In the genomic region with DNA sequence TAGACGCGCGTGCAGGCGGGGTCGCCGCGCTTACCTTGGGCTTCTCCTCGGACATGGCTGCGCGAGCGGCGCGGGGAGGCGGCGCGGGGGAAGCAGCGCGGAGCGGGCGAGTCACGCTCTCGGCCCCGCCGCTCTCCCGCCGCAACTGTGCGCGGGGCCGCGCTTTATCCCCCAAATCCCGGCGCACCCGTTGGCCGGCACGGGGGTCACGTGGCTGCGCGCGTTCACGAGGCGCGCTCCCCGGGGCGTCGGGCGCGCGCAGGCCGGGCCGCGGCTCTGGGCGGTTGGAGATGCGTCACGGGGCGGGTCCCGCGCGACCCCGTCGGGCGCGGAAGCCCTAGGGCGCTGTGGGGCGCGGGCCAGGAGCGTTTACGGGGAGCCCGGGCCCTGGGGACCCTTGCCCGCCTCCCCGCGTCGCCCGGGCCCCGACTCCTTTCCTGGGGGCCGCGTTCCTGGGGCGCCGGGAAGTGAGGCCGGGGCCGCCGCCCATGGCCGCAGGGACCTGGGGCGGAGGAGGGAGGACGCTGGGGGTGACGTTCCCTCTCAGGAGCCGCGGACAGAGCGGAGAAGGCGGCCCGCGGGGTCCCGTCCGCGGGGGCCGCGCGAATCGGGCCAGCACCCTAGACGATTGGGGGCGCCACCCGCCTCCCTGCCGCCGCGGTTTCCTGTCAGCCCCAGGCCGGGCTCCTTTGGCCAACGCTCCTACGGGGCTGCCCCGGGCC, we compare ENCODE assay signal across 8 cellular contexts. TPM values are rescaled to one million over a fixed set of nuclear protein-coding genes. Genes with fewer than 3 reads are reported as not detected.
DNase-seq lines count a peak whose midpoint lies in the region; TF ChIP-seq lines count a peak whose summit lies in the region.

A gene (minus strand): TSS at position 149 of the 722 bp plus-strand sequence. CDS start 94 bp downstream, at position 55.

- DNase-seq in DMS 273 (lab: John Stamatoyannopoulos, UW; ENCODE audit: unreplicated experiment) (peak; percentile 94), DMS 273 treated with DMSO at 0.1 percent for 48 hours (lab: John Stamatoyannopoulos, UW) (no peak), HFF-Myc (ENCODE audit: extremely low read depth, low read depth) (no peak), NCI-H1092 treated with DMSO at 0.1 percent for 48 hours (lab: John Stamatoyannopoulos, UW) (peak; percentile 69), T47D (ENCODE audit: low read depth in 1 of 2, low spot score in 1 of 2) (peak; percentile 88 to 90)

- H3K4me1 ChIP-seq in iPS-20b (ENCODE audit: insufficient read depth, low read length): peaks cover 3% of the 10 kb centered on the region; the same call in 1 of the 2 replicates
- peaks cover 9 to 35% (median 19%) of the 10 kb centered on the region in 3 donors for H3K4me1 ChIP-seq in skeletal muscle tissue (ENCODE audit: control insufficient read depth in 3 of 3, insufficient read depth in 3 of 3, low read length in 3 of 3)

- peaks cover 13% of the 10 kb centered on the region for H3K27me3 ChIP-seq in iPS-20b (ENCODE audit: insufficient read depth, low read length)
- no peaks in the 10 kb centered on the region for H3K27me3 ChIP-seq in skeletal muscle tissue (ENCODE audit: control insufficient read depth in 3 of 3, insufficient read depth in 3 of 3, low read length in 3 of 3)

- H3K36me3 ChIP-seq in iPS-20b (ENCODE audit: insufficient read depth, low read depth, low read length): peaks cover 4% of the 10 kb centered on the region; the same call in 1 of the 2 replicates
- peaks cover 0 to 8% (median 8%) of the 10 kb centered on the region in 3 donors for H3K36me3 ChIP-seq in skeletal muscle tissue (ENCODE audit: control insufficient read depth in 3 of 3, insufficient read depth in 3 of 3, low read length in 3 of 3)

- H3K9ac ChIP-seq in iPS-20b (ENCODE audit: low read depth, low read length) (peak within 1 kb of the TSS; percentile 62; the same call in 1 of the 2 replicates), skeletal muscle tissue (ENCODE audit: low read depth in 1 of 3, low read length in 3 of 3) (peak within 1 kb of the TSS; percentile 74 to 88 (median 82))

- in situ Hi-C loops in T47D (cut with HindIII; ENCODE audit: low pct_unique_long_range_greater_than_20kb, low sequenced_read_pairs): no loop called here

- H3K4me3 ChIP-seq in HFF-Myc (replicated peaks; ENCODE audit: low read depth, low read length): peak within 1 kb of the TSS; percentile 66
- H3K4me3 ChIP-seq in iPS-20b (ENCODE audit: low read length): peak within 1 kb of the TSS; percentile 84
- H3K4me3 ChIP-seq in skeletal muscle tissue (ENCODE audit: low read length in 3 of 3): peak within 1 kb of the TSS; percentile 65 to 77 (median 75)

- TF ChIP-seq CTCF in HFF-Myc (IDR thresholded peaks at IDR 0.05; ENCODE audit: low read depth, low read length, missing control alignments) (no peak), VCaP (conservative IDR thresholded peaks at IDR 0.05) (no peak)

- peaks cover 30% of the 10 kb centered on the region for H3K9me3 ChIP-seq in iPS-20b (ENCODE audit: insufficient read depth, low read depth, low read length)
- peaks cover 2 to 9% (median 7%) of the 10 kb centered on the region in 3 donors for H3K9me3 ChIP-seq in skeletal muscle tissue (ENCODE audit: control insufficient read depth in 3 of 3, low read length in 3 of 3)

- peak within 1 kb of the TSS; percentile 87 for H3K27ac ChIP-seq in VCaP
- no peak within 1 kb of the TSS for H3K27ac ChIP-seq in iPS-20b (ENCODE audit: low read length)
- H3K27ac ChIP-seq in skeletal muscle tissue (ENCODE audit: low read depth, low read length): peak within 1 kb of the TSS; percentile 85

RNA-seq across cellular contexts. Expression of the gene that starts here (rescaled TPM):
- 28.7 TPM for total RNA-seq in skeletal muscle tissue

Comparison
In these comparisons a context has a peak if more than half of its experiments do, and no peak if none do; other contexts are left out.
1. DNase-seq: peak in DMS 273 (single experiment), NCI-H1092 treated with DMSO at 0.1 percent for 48 hours (single experiment) and T47D (2 of 2); none in DMS 273 treated with DMSO at 0.1 percent for 48 hours (single experiment) and HFF-Myc (single experiment).
2. Peak in every context shown above with its lines, with median percentiles within 50 percentile points of each other: H3K4me3 ChIP-seq.